Comparison of ENCODE assay signal across 8 cellular contexts in genomic region chr21:33069994-33070811, GRCh38. TPM values are rescaled to one million over a fixed set of nuclear protein-coding genes. Genes with fewer than 3 reads are reported as not detected.
DNase-seq lines count a peak whose midpoint lies in the region; ATAC-seq, FAIRE-seq and TF ChIP-seq lines count a peak whose summit lies in the region.

TSS of gene OLIG1 (plus strand) at chr21:33070141. CDS start at chr21:33070247, 106 bp downstream.

- FAIRE-seq in H54 (lab: Jason Lieb, UNC): no peak

- peaks cover 0 to 11% (median 2%) of the 10 kb centered on the region in 3 donors for H3K36me3 Mint-ChIP-seq in naive thymus-derived CD8-positive, alpha-beta T cell
- H3K36me3 Mint-ChIP-seq in type B pancreatic cell: no peaks in the 10 kb centered on the region

- no peak for TF ChIP-seq POLR2A in H54 (IDR thresholded peaks at IDR 0.05; ENCODE audit: low read depth, low read length)

- no peak for TF ChIP-seq CTCF in type B pancreatic cell (conservative IDR thresholded peaks at IDR 0.05)

- H3K27ac ChIP-seq in esophagus (ENCODE audit: low read depth in 2 of 2, low read length in 1 of 2): no peak within 1 kb of the TSS

- peaks cover 32 to 83% (median 62%) of the 10 kb centered on the region in 5 donors for H3K27me3 Mint-ChIP-seq in naive thymus-derived CD8-positive, alpha-beta T cell
- peaks cover 83% of the 10 kb centered on the region for H3K27me3 Mint-ChIP-seq in type B pancreatic cell

- 1% methylated on average over 65 to 95 of the region's 95 CpGs for WGBS in esophagus, 2 donors

- peak within 1 kb of the TSS; percentile 62 to 89 (median 78) for H3K4me3 Mint-ChIP-seq in naive thymus-derived CD8-positive, alpha-beta T cell
- H3K4me3 Mint-ChIP-seq in type B pancreatic cell: peak within 1 kb of the TSS; percentile 83

- peak; percentile 67 to 78 for ATAC-seq in naive thymus-derived CD8-positive, alpha-beta T cell

- H3K9me3 ChIP-seq in esophagus (ENCODE audit: control insufficient read depth in 2 of 2, insufficient read depth in 1 of 2, low read depth in 1 of 2, low read length in 1 of 2): no peaks in the 10 kb centered on the region

- no peak within 1 kb of the TSS for H3K27ac Mint-ChIP-seq in naive thymus-derived CD8-positive, alpha-beta T cell
- H3K27ac Mint-ChIP-seq in type B pancreatic cell: no peak within 1 kb of the TSS

- DNase-seq in GM03348 (ENCODE audit: low spot score): peak; percentile 29
- DNase-seq in MV-4-11 (lab: John Stamatoyannopoulos, UW): peak; percentile 43
- peak; percentile 40 to 55 for DNase-seq in activated CD4-positive, alpha-beta T cell treated with anti-CD3 and anti-CD28 coated beads, Interleukin-2, amount 50 U/mL, for 48 hours
- DNase-seq in naive thymus-derived CD8-positive, alpha-beta T cell: peak in 4 of 10 donors; percentile 8 to 19 (median 12)
- peak; percentile 77 for DNase-seq in type B pancreatic cell (ENCODE audit: extremely low spot score, unreplicated experiment)
- DNase-seq in H54 (ENCODE audit: insufficient read length, low spot score): no peak
- no peak for DNase-seq in cerebellar nuclear complex (lab: John Stamatoyannopoulos, UW)

- H3K4me1 Mint-ChIP-seq in naive thymus-derived CD8-positive, alpha-beta T cell: peaks cover 3 to 36% (median 24%) of the 10 kb centered on the region in 4 donors
- H3K4me1 Mint-ChIP-seq in type B pancreatic cell (ENCODE audit: unreplicated experiment): no peaks in the 10 kb centered on the region

- H3K4me1 ChIP-seq in esophagus (ENCODE audit: control insufficient read depth in 2 of 2, insufficient read depth in 2 of 2, low read length in 1 of 2): peaks cover 5 to 15% of the 10 kb centered on the region in 2 donors

- peak within 1 kb of the TSS; percentile 19 to 37 for H3K4me3 ChIP-seq in esophagus (ENCODE audit: low read depth in 1 of 2, low read length in 2 of 2)

- peaks cover 0 to 13% (median 0%) of the 10 kb centered on the region in 9 donors for H3K9me3 Mint-ChIP-seq in naive thymus-derived CD8-positive, alpha-beta T cell
- H3K9me3 Mint-ChIP-seq in type B pancreatic cell: peaks cover 5% of the 10 kb centered on the region

- H3K27me3 ChIP-seq in esophagus (ENCODE audit: control insufficient read depth in 1 of 2, insufficient read depth in 2 of 2, low read length in 2 of 2): peaks cover 3 to 28% of the 10 kb centered on the region in 2 donors

- H3K36me3 ChIP-seq in esophagus (ENCODE audit: control insufficient read depth in 2 of 2, insufficient read depth in 2 of 2, low read length in 1 of 2): no peaks in the 10 kb centered on the region

- POLR2A ChIA-PET in naive thymus-derived CD8-positive, alpha-beta T cell (lab: Charles Lee): no interaction called here

RNA-seq across cellular contexts. Expression of gene OLIG1, which starts in this region (rescaled TPM):
- under 1 TPM in 1 of 2 donors, not detected in 1; 0.01 TPM for polyA plus RNA-seq in esophagus
- total RNA-seq in naive thymus-derived CD8-positive, alpha-beta T cell: not detected
- polyA plus RNA-seq in naive thymus-derived CD8-positive, alpha-beta T cell: not detected
- 2.0 and 2.8 TPM in 2 replicates for total RNA-seq in type B pancreatic cell (ENCODE audit: low replicate concordance)

Comparison
In these comparisons a context has a peak if more than half of its experiments do, and no peak if none do; other contexts are left out.
1. Peak in ATAC-seq in naive thymus-derived CD8-positive, alpha-beta T cell; RNA of the gene not detected or under 1 TPM.
2. DNase-seq: peak in GM03348 (single experiment), MV-4-11 (single experiment), activated CD4-positive, alpha-beta T cell treated with anti-CD3 and anti-CD28 coated beads, Interleukin-2, amount 50 U/mL, for 48 hours (2 of 2) and type B pancreatic cell (single experiment); none in H54 (single experiment) and cerebellar nuclear complex (0 of 2).